In genomic region chr11:134055029-134055428, GRCh38 we compare ENCODE assay signal across 24 cellular contexts.
"Had no signal": no experiment of that assay in that cellular context is flagged by ENCODE, and none has a peak within 500 bp of the region (broad histone marks: within the 10 kb centered on the region; RNA-seq: fewer than 3 reads in every experiment).

No MANE protein-coding gene starts in this region.

- H3K27me3 ChIP-seq: pancreas, thyroid gland had no signal

- H3K36me3 Mint-ChIP-seq: immature natural killer cell; natural killer cell; stimulated activated effector memory CD8-positive, alpha-beta T cell treated with anti-CD3 and anti-CD28 coated beads, Interleukin-12 subunit alpha, Interleukin-12 subunit beta, amount 100 ng/mL, for 72 hours had no signal

- H3K9me3 ChIP-seq: lower lobe of right lung, pancreas, stomach, thyroid gland had no signal

- H3K27ac ChIP-seq: lower lobe of right lung, pancreas, stomach, thyroid gland had no signal

- H3K27ac Mint-ChIP-seq: effector memory CD8-positive, alpha-beta T cell; immature natural killer cell; natural killer cell; progenitor cell of endocrine pancreas; stimulated activated effector memory CD8-positive, alpha-beta T cell treated with anti-CD3 and anti-CD28 coated beads, Interleukin-12 subunit alpha, Interleukin-12 subunit beta, amount 100 ng/mL, for 72 hours had no signal

- H3K4me1 Mint-ChIP-seq: natural killer cell had no signal

- H3K9me3 Mint-ChIP-seq: effector memory CD8-positive, alpha-beta T cell; immature natural killer cell; natural killer cell; stimulated activated effector memory CD8-positive, alpha-beta T cell treated with anti-CD3 and anti-CD28 coated beads, Interleukin-12 subunit alpha, Interleukin-12 subunit beta, amount 100 ng/mL, for 72 hours had no signal

- FAIRE-seq: frontal cortex, pancreas, urothelium cell line had no signal

- H3K4me3 ChIP-seq: lower lobe of right lung, pancreas, smooth muscle cell, stomach, thyroid gland had no signal

- H3K4me3 Mint-ChIP-seq: effector memory CD8-positive, alpha-beta T cell; immature natural killer cell; natural killer cell; stimulated activated effector memory CD8-positive, alpha-beta T cell treated with anti-CD3 and anti-CD28 coated beads, Interleukin-12 subunit alpha, Interleukin-12 subunit beta, amount 100 ng/mL, for 72 hours had no signal

- DNase-seq: cortex of kidney; effector memory CD8-positive, alpha-beta T cell; hypothalamus; immature natural killer cell; islet precursor cell; kidney glomerular epithelial cell; left colon; left ventricle myocardium superior; lower lobe of right lung; natural killer cell; occipital lobe; stimulated activated CD4-positive, alpha-beta T cell treated with anti-CD3 and anti-CD28 coated beads, Interleukin-12 subunit alpha, Interleukin-12 subunit beta, amount 100 ng/mL, for 4 hours; stimulated activated CD4-positive, alpha-beta T cell treated with anti-CD3 and anti-CD28 coated beads, Interleukin-1b, Interleukin-23, amount 100 ng/mL, for 48 hours; stimulated activated CD4-positive, alpha-beta T cell treated with anti-CD3 and anti-CD28 coated beads, Interleukin-4, amount 100 ng/mL, for 1 hour; stimulated activated naive CD4-positive, alpha-beta T cell treated with Interleukin-2 at 50 U/mL for 16 hours; stomach; thyroid gland; trophoblast cell had no signal

- H3K36me3 ChIP-seq: lower lobe of right lung, pancreas, stomach, thyroid gland had no signal
